In genomic region chr14:23639048-23639890, GRCh38 we compare ENCODE assay signal across 1 cellular context.
A peak's percentile ranks its signal among the peaks of the same experiment; 100 is the strongest.
TF ChIP-seq lines count a peak whose summit lies in the region.

No MANE protein-coding gene starts in this region.

TF ChIP-seq in HepG2, 621 proteins besides CTCF, POLR2A, EP300 and RAD21 (continues in another document):
- peak; percentile 81; the same call in 1 of the 2 replicates for TF ChIP-seq RELA (CRISPR knock-in tag; IDR thresholded peaks at IDR 0.05)
- peak; percentile 32 for TF ChIP-seq JUN (CRISPR knock-in tag; IDR thresholded peaks at IDR 0.05)
- TF ChIP-seq, protein P1, sequence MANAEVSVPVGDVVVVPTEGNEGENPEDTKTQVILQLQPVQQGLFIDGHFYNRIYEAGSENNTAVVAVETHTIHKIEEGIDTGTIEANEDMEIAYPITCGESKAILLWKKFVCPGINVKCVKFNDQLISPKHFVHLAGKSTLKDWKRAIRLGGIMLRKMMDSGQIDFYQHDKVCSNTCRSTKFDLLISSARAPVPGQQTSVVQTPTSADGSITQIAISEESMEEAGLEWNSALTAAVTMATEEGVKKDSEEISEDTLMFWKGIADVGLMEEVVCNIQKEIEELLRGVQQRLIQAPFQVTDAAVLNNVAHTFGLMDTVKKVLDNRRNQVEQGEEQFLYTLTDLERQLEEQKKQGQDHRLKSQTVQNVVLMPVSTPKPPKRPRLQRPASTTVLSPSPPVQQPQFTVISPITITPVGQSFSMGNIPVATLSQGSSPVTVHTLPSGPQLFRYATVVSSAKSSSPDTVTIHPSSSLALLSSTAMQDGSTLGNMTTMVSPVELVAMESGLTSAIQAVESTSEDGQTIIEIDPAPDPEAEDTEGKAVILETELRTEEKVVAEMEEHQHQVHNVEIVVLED (CRISPR knock-in tag; IDR thresholded peaks at IDR 0.05; ENCODE audit: borderline replicate concordance): peak; percentile 84
- TF ChIP-seq, protein P2, sequence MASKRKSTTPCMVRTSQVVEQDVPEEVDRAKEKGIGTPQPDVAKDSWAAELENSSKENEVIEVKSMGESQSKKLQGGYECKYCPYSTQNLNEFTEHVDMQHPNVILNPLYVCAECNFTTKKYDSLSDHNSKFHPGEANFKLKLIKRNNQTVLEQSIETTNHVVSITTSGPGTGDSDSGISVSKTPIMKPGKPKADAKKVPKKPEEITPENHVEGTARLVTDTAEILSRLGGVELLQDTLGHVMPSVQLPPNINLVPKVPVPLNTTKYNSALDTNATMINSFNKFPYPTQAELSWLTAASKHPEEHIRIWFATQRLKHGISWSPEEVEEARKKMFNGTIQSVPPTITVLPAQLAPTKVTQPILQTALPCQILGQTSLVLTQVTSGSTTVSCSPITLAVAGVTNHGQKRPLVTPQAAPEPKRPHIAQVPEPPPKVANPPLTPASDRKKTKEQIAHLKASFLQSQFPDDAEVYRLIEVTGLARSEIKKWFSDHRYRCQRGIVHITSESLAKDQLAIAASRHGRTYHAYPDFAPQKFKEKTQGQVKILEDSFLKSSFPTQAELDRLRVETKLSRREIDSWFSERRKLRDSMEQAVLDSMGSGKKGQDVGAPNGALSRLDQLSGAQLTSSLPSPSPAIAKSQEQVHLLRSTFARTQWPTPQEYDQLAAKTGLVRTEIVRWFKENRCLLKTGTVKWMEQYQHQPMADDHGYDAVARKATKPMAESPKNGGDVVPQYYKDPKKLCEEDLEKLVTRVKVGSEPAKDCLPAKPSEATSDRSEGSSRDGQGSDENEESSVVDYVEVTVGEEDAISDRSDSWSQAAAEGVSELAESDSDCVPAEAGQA (IDR thresholded peaks at IDR 0.05; ENCODE audit: low read depth): peak; percentile 42; the same call in 1 of the 2 replicates
- TF ChIP-seq, protein P2 (CRISPR knock-in tag; IDR thresholded peaks at IDR 0.05; ENCODE audit: borderline replicate concordance): no peak
- TF ChIP-seq, protein P3, sequence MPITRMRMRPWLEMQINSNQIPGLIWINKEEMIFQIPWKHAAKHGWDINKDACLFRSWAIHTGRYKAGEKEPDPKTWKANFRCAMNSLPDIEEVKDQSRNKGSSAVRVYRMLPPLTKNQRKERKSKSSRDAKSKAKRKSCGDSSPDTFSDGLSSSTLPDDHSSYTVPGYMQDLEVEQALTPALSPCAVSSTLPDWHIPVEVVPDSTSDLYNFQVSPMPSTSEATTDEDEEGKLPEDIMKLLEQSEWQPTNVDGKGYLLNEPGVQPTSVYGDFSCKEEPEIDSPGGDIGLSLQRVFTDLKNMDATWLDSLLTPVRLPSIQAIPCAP (CRISPR knock-in tag; IDR thresholded peaks at IDR 0.05; ENCODE audit: low read depth): peak; percentile 59; the same call in 1 of the 2 replicates
- TF ChIP-seq NPAS2 (CRISPR knock-in tag; IDR thresholded peaks at IDR 0.05; ENCODE audit: borderline replicate concordance): no peak
- peak; percentile 96 for TF ChIP-seq HINFP (CRISPR knock-in tag; IDR thresholded peaks at IDR 0.05; ENCODE audit: low read depth)
- TF ChIP-seq ZNF616 (CRISPR knock-in tag; IDR thresholded peaks at IDR 0.05; ENCODE audit: low read depth): peak; percentile 94
- TF ChIP-seq AHDC1 (CRISPR knock-in tag; IDR thresholded peaks at IDR 0.05; ENCODE audit: borderline replicate concordance): no peak
- peak; percentile 100 for TF ChIP-seq SRSF1 (optimal IDR thresholded peaks at IDR 0.05; ENCODE audit: low read depth, low read length)
- no peak for TF ChIP-seq CEBPB (IDR thresholded peaks at IDR 0.05; ENCODE audit: borderline replicate concordance, low read depth, low read length)
- peak; percentile 82 for TF ChIP-seq THAP11 (CRISPR knock-in tag; IDR thresholded peaks at IDR 0.05)
- no peak for TF ChIP-seq PLRG1 (conservative IDR thresholded peaks at IDR 0.05)
- TF ChIP-seq, protein P4, sequence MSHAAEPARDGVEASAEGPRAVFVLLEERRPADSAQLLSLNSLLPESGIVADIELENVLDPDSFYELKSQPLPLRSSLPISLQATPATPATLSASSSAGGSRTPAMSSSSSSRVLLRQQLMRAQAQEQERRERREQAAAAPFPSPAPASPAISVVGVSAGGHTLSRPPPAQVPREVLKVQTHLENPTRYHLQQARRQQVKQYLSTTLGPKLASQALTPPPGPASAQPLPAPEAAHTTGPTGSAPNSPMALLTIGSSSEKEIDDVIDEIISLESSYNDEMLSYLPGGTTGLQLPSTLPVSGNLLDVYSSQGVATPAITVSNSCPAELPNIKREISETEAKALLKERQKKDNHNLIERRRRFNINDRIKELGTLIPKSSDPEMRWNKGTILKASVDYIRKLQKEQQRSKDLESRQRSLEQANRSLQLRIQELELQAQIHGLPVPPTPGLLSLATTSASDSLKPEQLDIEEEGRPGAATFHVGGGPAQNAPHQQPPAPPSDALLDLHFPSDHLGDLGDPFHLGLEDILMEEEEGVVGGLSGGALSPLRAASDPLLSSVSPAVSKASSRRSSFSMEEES (CRISPR knock-in tag; IDR thresholded peaks at IDR 0.05): peak; percentile 80
- TF ChIP-seq ZNF530 (CRISPR knock-in tag; IDR thresholded peaks at IDR 0.05; ENCODE audit: low read depth): no peak
- TF ChIP-seq ZNF614 (CRISPR knock-in tag; IDR thresholded peaks at IDR 0.05; ENCODE audit: borderline replicate concordance): no peak
- no peak for TF ChIP-seq SOX6 (IDR thresholded peaks at IDR 0.05)
- TF ChIP-seq SOX6 (CRISPR knock-in tag; IDR thresholded peaks at IDR 0.05): no peak
- TF ChIP-seq ZBTB39 (CRISPR knock-in tag; IDR thresholded peaks at IDR 0.05): peak; percentile 92
- TF ChIP-seq ZNF224 (CRISPR knock-in tag; IDR thresholded peaks at IDR 0.05): no peak
- peak; percentile 98 for TF ChIP-seq ZNF318 (CRISPR knock-in tag; IDR thresholded peaks at IDR 0.05)
